In genomic region chr18:23238152-23238531, GRCh38 we compare ENCODE assay signal across 10 cellular contexts.
DNase-seq lines count a peak whose midpoint lies in the region; ATAC-seq and TF ChIP-seq lines count a peak whose summit lies in the region.
"Had no signal": no experiment of that assay in that cellular context is flagged by ENCODE, and none has a peak within 500 bp of the region (broad histone marks: within the 10 kb centered on the region; RNA-seq: fewer than 3 reads in every experiment).

No MANE protein-coding gene starts in this region.

- H3K4me1 ChIP-seq in ACC112 (ENCODE audit: control insufficient read depth, insufficient read depth, low read length, unreplicated experiment) (peaks cover 21% of the 10 kb centered on the region), PC-9 (replicated peaks; ENCODE audit: insufficient read depth) (no peaks in the 10 kb centered on the region)
- no peaks in the 10 kb centered on the region for H3K4me1 ChIP-seq in effector memory CD4-positive, alpha-beta T cell (ENCODE audit: control insufficient read depth, insufficient read depth, low read length, poor library complexity, severe bottlenecking)

- H3K4me3 ChIP-seq in ACC112 (ENCODE audit: low read depth, low read length), result peak overlapping the region; percentile 62
- H3K4me3 ChIP-seq in MG63, result no peak overlapping the region
- H3K4me3 ChIP-seq in effector memory CD4-positive, alpha-beta T cell (ENCODE audit: insufficient read depth, low read depth, low read length, poor library complexity, severe bottlenecking), result peak overlapping the region; percentile 43
- H3K4me3 ChIP-seq in PC-9, result no peak overlapping the region
- H3K4me3 ChIP-seq: cardiac muscle cell had no signal

- H3K36me3 Mint-ChIP-seq in naive B cell, result no peaks in the 10 kb centered on the region

- H3K9me3 ChIP-seq in MG63 (no peaks in the 10 kb centered on the region), PC-9 (ENCODE audit: insufficient read depth, low read depth) (no peaks in the 10 kb centered on the region)
- H3K9me3 ChIP-seq in effector memory CD4-positive, alpha-beta T cell (ENCODE audit: control insufficient read depth, low read length), result no peaks in the 10 kb centered on the region

- peak overlapping the region in 5 of 6 donors; percentile 71 to 93 (median 89) for H3K27ac Mint-ChIP-seq in naive B cell

- CTCF ChIA-PET in PC-9 (lab: Charles Lee), result no interaction called here

- DNase-seq in MG63, result peak; percentile 64
- DNase-seq in effector memory CD4-positive, alpha-beta T cell, result no peak
- no peak for DNase-seq in naive B cell
- DNase-seq in PC-9, result no peak
- no peak for DNase-seq in DMS153 (lab: John Stamatoyannopoulos, UW)
- DNase-seq: DND-41 had no signal

- H2AFZ ChIP-seq in ACC112 (ENCODE audit: low read length, unreplicated experiment) (peak overlapping the region; percentile 88), PC-9 (no peak overlapping the region)

- BruUV-seq in PC-9 (replicated peaks; lab: Mats Ljungman, UMichigan), result no TSS peak

- POLR2A ChIA-PET in PC-9 (lab: Charles Lee; ENCODE audit: unreplicated experiment), result no interaction called here

- H3K36me3 ChIP-seq in ACC112 (ENCODE audit: insufficient read depth, low read length) (no peaks in the 10 kb centered on the region), MG63 (peaks cover 10% of the 10 kb centered on the region), PC-9 (ENCODE audit: low read depth) (no peaks in the 10 kb centered on the region)
- H3K36me3 ChIP-seq in effector memory CD4-positive, alpha-beta T cell (ENCODE audit: control insufficient read depth, insufficient read depth, low read length), result no peaks in the 10 kb centered on the region
- H3K36me3 ChIP-seq: cardiac muscle cell had no signal

- no peak for TF ChIP-seq CTCF in PC-9 (conservative IDR thresholded peaks at IDR 0.05)

- ATAC-seq in naive B cell (ENCODE audit: low read depth in 2 of 2) (no peak), GM21447 (IDR thresholded peaks at IDR 0.05; ENCODE audit: unreplicated experiment) (no peak), HG03039 (IDR thresholded peaks at IDR 0.05; ENCODE audit: unreplicated experiment) (no peak)

- H3K9me3 Mint-ChIP-seq in naive B cell, result no peaks in the 10 kb centered on the region

- no peaks in the 10 kb centered on the region for H4K20me1 ChIP-seq in PC-9 (ENCODE audit: insufficient read depth)

- peak overlapping the region; percentile 17 to 88 (median 80) for H3K4me3 Mint-ChIP-seq in naive B cell

- H3K27ac ChIP-seq in ACC112 (ENCODE audit: low read depth, low read length) (peak overlapping the region; percentile 80), PC-9 (no peak overlapping the region)
- peak overlapping the region; percentile 33 for H3K27ac ChIP-seq in effector memory CD4-positive, alpha-beta T cell (ENCODE audit: insufficient read depth, low read length, poor library complexity, severe bottlenecking)
- H3K27ac ChIP-seq: cardiac muscle cell had no signal

- peaks cover 9 to 29% (median 13%) of the 10 kb centered on the region in 3 donors for H3K4me1 Mint-ChIP-seq in naive B cell

- intact Hi-C loops in PC-9 (cut with micrococcal nuclease; ENCODE audit: unreplicated experiment), result no loop called here

- H3K27me3 Mint-ChIP-seq in naive B cell, result peaks cover 0 to 5% (median 5%) of the 10 kb centered on the region in 3 donors

- H3K4me2 ChIP-seq in PC-9, result no peak overlapping the region

- H3K27me3 ChIP-seq in ACC112 (ENCODE audit: insufficient read depth, low read length), result no peaks in the 10 kb centered on the region
- H3K27me3 ChIP-seq in MG63, result no peaks in the 10 kb centered on the region
- no peaks in the 10 kb centered on the region for H3K27me3 ChIP-seq in effector memory CD4-positive, alpha-beta T cell (replicated peaks; ENCODE audit: control insufficient read depth, insufficient read depth, low read length, poor library complexity, severe bottlenecking)
- no peaks in the 10 kb centered on the region for H3K27me3 ChIP-seq in PC-9 (ENCODE audit: insufficient read depth, low read depth)
- H3K27me3 ChIP-seq: cardiac muscle cell had no signal

- H3F3A ChIP-seq in PC-9 (ENCODE audit: insufficient read depth, low read depth), result no peaks in the 10 kb centered on the region

- no peaks in the 10 kb centered on the region for H3K79me2 ChIP-seq in ACC112 (ENCODE audit: control insufficient read depth, insufficient read depth, low read length, unreplicated experiment)
- H3K79me2 ChIP-seq in PC-9 (ENCODE audit: low read depth), result no peaks in the 10 kb centered on the region

- no peaks in the 10 kb centered on the region for H3K9me2 ChIP-seq in PC-9 (ENCODE audit: insufficient read depth)

Comparison
In these comparisons a context has a peak if more than half of its experiments do, and no peak if none do; other contexts are left out.
1. H3K4me3 ChIP-seq: peak in ACC112 (single experiment) and effector memory CD4-positive, alpha-beta T cell (single experiment); none in MG63 (single experiment) and PC-9 (single experiment).